ENCODE assay signal across 9 cellular contexts in the genomic region with DNA sequence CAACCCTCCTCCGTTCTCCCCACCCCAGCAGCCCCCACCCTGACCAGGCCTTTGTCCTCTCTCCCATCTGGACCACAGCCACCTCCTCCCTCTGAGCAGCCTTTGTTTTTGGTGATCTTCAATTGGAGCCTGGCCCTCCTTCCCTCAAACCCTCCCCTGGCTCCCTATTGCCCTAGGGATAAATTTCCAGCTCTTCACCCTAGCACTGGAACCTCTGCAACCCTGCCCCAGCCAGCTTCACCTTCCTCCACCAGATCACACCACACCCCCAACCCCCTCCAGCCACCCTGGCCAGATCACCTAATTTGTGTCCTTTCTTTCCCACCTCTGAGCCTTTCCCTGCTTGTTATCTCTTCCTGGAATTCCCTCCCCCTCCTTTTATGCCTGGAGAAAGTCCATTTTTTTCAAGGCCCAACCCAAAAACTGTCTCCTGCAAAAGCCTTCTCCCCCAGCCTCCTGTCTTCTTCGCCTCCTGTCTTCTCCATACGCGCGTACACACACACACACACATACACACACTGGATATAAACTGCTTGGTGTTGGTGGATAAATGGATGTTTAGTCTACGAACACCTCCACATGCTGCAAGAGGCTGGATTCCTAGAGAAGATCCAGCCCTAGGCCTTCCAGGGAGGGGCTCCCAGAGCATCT. TPM values are rescaled to one million over a fixed set of nuclear protein-coding genes. Genes with fewer than 3 reads are reported as not detected.
DNase-seq lines count a peak whose midpoint lies in the region; ATAC-seq and TF ChIP-seq lines count a peak whose summit lies in the region.
"Had no signal": no experiment of that assay in that cellular context is flagged by ENCODE, and none has a peak within 500 bp of the region (broad histone marks: within the 10 kb centered on the region; RNA-seq: fewer than 3 reads in every experiment).

No MANE protein-coding gene starts in this region.

- TF ChIP-seq EP300 in transverse colon (IDR thresholded peaks at IDR 0.05; ENCODE audit: low read depth) = no peak

- H3K9me3 Mint-ChIP-seq in activated T-cell treated with anti-CD3 and anti-CD28 coated beads, Interleukin-2, amount 50 U/mL, for 72 hours = no peaks in the 10 kb centered on the region
- H3K9me3 Mint-ChIP-seq in memory B cell = no peaks in the 10 kb centered on the region

- peaks cover 22% of the 10 kb centered on the region for H3K27me3 Mint-ChIP-seq in activated T-cell treated with anti-CD3 and anti-CD28 coated beads, Interleukin-2, amount 50 U/mL, for 72 hours (ENCODE audit: low read depth)
- peaks cover 17% of the 10 kb centered on the region for H3K27me3 Mint-ChIP-seq in memory B cell

- peak overlapping the region; percentile 92 to 96 (median 94) for H3K27ac ChIP-seq in transverse colon

- ATAC-seq in activated T-cell treated with anti-CD3 and anti-CD28 coated beads, Interleukin-2, amount 50 U/mL, for 72 hours (replicated peaks in 1 of 2) = no peak
- no peak for ATAC-seq in memory B cell (ENCODE audit: low read depth)

- 4 to 38% methylated on average over 4 to 6 of the region's 6 CpGs for WGBS in transverse colon (ENCODE audit: low coverage in 1 of 2), 2 donors

- TF ChIP-seq POLR2A in transverse colon (IDR thresholded peaks at IDR 0.05) = no peak

- in situ Hi-C loops in astrocyte of the spinal cord (cut with HindIII; ENCODE audit: low sequenced_read_pairs) = no loop called here
- in situ Hi-C loops in transverse colon (cut with MboI; ENCODE audit: low pct_ligation_motif_present in 1 of 4, low pct_unique_long_range_greater_than_20kb in 1 of 4, low sequenced_read_pairs in 3 of 4) = loop anchor here in 1 of 4 donors (10.0 kb wide), 1 partner anchor 60 kb away; a partner anchor contains a TSS
- in situ Hi-C loops in ACHN (cut with HindIII; ENCODE audit: low pct_ligation_motif_present, low pct_unique_long_range_greater_than_20kb, low sequenced_read_pairs) = no loop called here

- no peaks in the 10 kb centered on the region for H3K27me3 ChIP-seq in transverse colon

- DNase-seq in activated T-cell treated with anti-CD3 and anti-CD28 coated beads, Interleukin-2, amount 50 U/mL, for 72 hours = no peak
- no peak for DNase-seq in activated T-cell treated with anti-CD3 and anti-CD28 coated beads for 4 hours
- DNase-seq in astrocyte of the spinal cord (ENCODE audit: low read depth, low spot score) = peak; percentile 23
- no peak for DNase-seq in memory B cell (ENCODE audit: low spot score in 2 of 2)
- DNase-seq in transverse colon = no peak
- no peak for DNase-seq in ACHN
- no peak for DNase-seq in NCI-H2107 treated with DMSO at 0.1 percent for 48 hours (lab: John Stamatoyannopoulos, UW; ENCODE audit: unreplicated experiment)
- DNase-seq in cerebellum (ENCODE audit: low spot score) = no peak
- DNase-seq: DMS79 treated with DMSO at 0.1 percent for 48 hours had no signal

- H3K4me1 ChIP-seq in transverse colon = peaks cover 11 to 32% (median 26%) of the 10 kb centered on the region in 4 donors

- H3K4me1 Mint-ChIP-seq in activated T-cell treated with anti-CD3 and anti-CD28 coated beads, Interleukin-2, amount 50 U/mL, for 72 hours (ENCODE audit: low read depth) = peaks cover 33% of the 10 kb centered on the region
- H3K4me1 Mint-ChIP-seq in memory B cell = peaks cover 21% of the 10 kb centered on the region

- intact Hi-C loops in transverse colon (cut with DNase I; ENCODE audit: low total_unique reads) = no loop called here

- no peak for TF ChIP-seq CTCF in astrocyte of the spinal cord (IDR thresholded peaks at IDR 0.05; ENCODE audit: low read depth, low read length)
- TF ChIP-seq CTCF in transverse colon (IDR thresholded peaks at IDR 0.05) = no peak

- H3K36me3 ChIP-seq in transverse colon = no peaks in the 10 kb centered on the region

- H3K36me3 Mint-ChIP-seq in activated T-cell treated with anti-CD3 and anti-CD28 coated beads, Interleukin-2, amount 50 U/mL, for 72 hours (ENCODE audit: insufficient read depth in 2 of 2) = no peaks in the 10 kb centered on the region
- no peaks in the 10 kb centered on the region for H3K36me3 Mint-ChIP-seq in memory B cell

- H3K9me3 ChIP-seq in transverse colon = no peaks in the 10 kb centered on the region

- no peak overlapping the region for H3K27ac Mint-ChIP-seq in activated T-cell treated with anti-CD3 and anti-CD28 coated beads, Interleukin-2, amount 50 U/mL, for 72 hours
- H3K27ac Mint-ChIP-seq in memory B cell = no peak overlapping the region

- no peak overlapping the region for H3K4me3 ChIP-seq in astrocyte of the spinal cord (ENCODE audit: low read depth, low read length)
- peak overlapping the region in 1 of 4 donors; percentile 62 for H3K4me3 ChIP-seq in transverse colon

- H3K4me3 Mint-ChIP-seq in activated T-cell treated with anti-CD3 and anti-CD28 coated beads, Interleukin-2, amount 50 U/mL, for 72 hours = peak overlapping the region; percentile 87 to 95
- H3K4me3 Mint-ChIP-seq in memory B cell = peak overlapping the region; percentile 87

RNA-seq across cellular contexts. Expression of a gene that starts 5.2 kb away (rescaled TPM):
- 10 to 100 TPM; 12.4 to 16.5 TPM for total RNA-seq in activated T-cell treated with anti-CD3 and anti-CD28 coated beads, Interleukin-2, amount 50 U/mL, for 72 hours
- total RNA-seq in transverse colon = 10 to 100 TPM; 31.4 to 70.0 (median 47.5) TPM
- total RNA-seq in cerebellum = 17.0 TPM

RNA-seq across cellular contexts. Expression of a gene that starts 28.0 kb away (rescaled TPM):
- 100 to 1,000 TPM; 286 to 349 TPM for total RNA-seq in activated T-cell treated with anti-CD3 and anti-CD28 coated beads, Interleukin-2, amount 50 U/mL, for 72 hours
- 100 to 1,000 TPM; 307 to 561 (median 400) TPM for total RNA-seq in transverse colon
- total RNA-seq in cerebellum = 92.0 TPM

RNA-seq across cellular contexts. Expression of a gene that starts 57.0 kb away (rescaled TPM):
- total RNA-seq in activated T-cell treated with anti-CD3 and anti-CD28 coated beads, Interleukin-2, amount 50 U/mL, for 72 hours = 1 to 10 TPM; 4.5 to 6.0 TPM
- total RNA-seq in transverse colon (not detected), cerebellum (0.91 TPM)

RNA-seq across cellular contexts. Expression of a gene that starts 59.8 kb away (rescaled TPM):
- total RNA-seq in activated T-cell treated with anti-CD3 and anti-CD28 coated beads, Interleukin-2, amount 50 U/mL, for 72 hours = 1 to 10 TPM; 7.7 to 8.4 TPM
- total RNA-seq in transverse colon (100 to 1,000 TPM; 160 to 467 (median 242) TPM), cerebellum (37.0 TPM)
